In the genomic region with DNA sequence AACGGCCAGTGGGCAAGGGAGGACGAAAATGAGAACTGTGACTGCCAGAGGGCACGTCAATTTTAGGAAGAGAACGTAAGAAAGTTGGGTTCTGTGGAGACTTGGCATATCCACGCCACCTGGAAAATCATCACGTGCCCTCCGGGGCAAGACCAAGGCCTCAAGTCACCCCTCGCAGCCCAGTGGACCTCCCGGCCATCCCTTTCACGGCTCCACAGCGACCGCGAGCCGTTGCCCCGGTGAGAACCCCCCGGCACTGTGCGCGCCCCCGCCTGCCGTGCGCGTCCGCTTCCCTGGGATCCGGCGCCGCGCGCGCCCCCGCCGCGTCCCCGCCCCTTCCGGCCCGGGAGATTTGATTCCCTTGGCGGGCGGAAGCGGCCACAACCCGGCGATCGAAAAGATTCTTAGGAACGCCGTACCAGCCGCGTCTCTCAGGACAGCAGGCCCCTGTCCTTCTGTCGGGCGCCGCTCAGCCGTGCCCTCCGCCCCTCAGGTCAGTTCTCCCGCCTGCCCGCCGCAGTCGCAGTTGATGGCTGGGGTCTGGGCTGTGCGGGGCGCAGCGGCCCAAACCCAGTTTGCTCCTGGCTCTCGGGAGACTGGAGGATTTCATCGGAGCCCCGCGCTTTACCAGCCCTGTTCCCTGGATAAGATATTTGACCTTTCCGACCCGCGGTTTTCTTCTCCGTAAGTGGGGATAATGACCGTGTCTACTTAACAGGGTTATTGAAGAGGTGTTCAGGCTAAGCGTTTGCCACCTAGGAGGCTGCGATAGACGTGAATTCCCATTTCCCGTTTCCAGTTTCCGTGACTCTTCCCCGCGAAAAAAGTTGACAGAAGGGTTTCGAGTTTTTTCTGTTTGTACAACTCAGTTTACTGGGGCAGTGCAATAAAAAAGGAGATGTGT, we compare ENCODE assay signal across 8 cellular contexts. TPM values are rescaled to one million over a fixed set of nuclear protein-coding genes. Genes with fewer than 3 reads are reported as not detected.
A peak's percentile ranks its signal among the peaks of the same experiment; 100 is the strongest.
DNase-seq lines count a peak whose midpoint lies in the region; ATAC-seq, FAIRE-seq and TF ChIP-seq lines count a peak whose summit lies in the region.

Gene MELK (plus strand): TSS at position 381 of the 904 bp plus-strand sequence. CDS start 8,787 bp downstream, outside the sequence.

- H2BK20ac ChIP-seq in H1 (ENCODE audit: low read length): no peak within 1 kb of the TSS

- WGBS in H1 (ENCODE audit: extremely low coverage in 1 of 2, insufficient coverage in 1 of 2, insufficient read length in 1 of 2, insufficient replicate concordance in 2 of 2, low coverage in 1 of 2, low lambda C conversion rate in 2 of 2, missing lambda C conversion rate in 1 of 2), 2 experiments: 5% methylated on average over 71 of the region's 74 CpGs; no CpG with 5 or more reads in 1 of the 2 experiments
- WGBS in mesenchymal stem cell: under 1% methylated on average over 72 of the region's 74 CpGs

- peaks cover under 1 to 46% of the 10 kb centered on the region in 2 experiments; a peak in 3 of 4 replicates for H3K79me2 ChIP-seq in H1 (ENCODE audit: control insufficient read depth in 1 of 2, insufficient read depth in 2 of 2, low read length in 2 of 2)

- peak within 1 kb of the TSS; percentile 63 for H3K56ac ChIP-seq in H1 (replicated peaks; ENCODE audit: insufficient read length, low read depth, low read length)

- H3K18ac ChIP-seq in H1 (ENCODE audit: extremely low read depth, low read length) (peak within 1 kb of the TSS; percentile 95), mesenchymal stem cell (ENCODE audit: low read depth in 1 of 2, low read length in 2 of 2) (peak within 1 kb of the TSS; percentile 60 to 81)

- peak within 1 kb of the TSS; percentile 81; the same call in 1 of the 2 replicates for H2BK15ac ChIP-seq in H1 (ENCODE audit: low read length)
- peak within 1 kb of the TSS; percentile 3 for H2BK15ac ChIP-seq in mesenchymal stem cell (ENCODE audit: low read depth, poor library complexity, severe bottlenecking)

- H3K4me1 ChIP-seq in H1 (replicated peaks in 1 of 4; ENCODE audit: control insufficient read depth in 3 of 4, insufficient read depth in 4 of 4, low read length in 3 of 4) (peaks cover 0 to 2% (median 0%) of the 10 kb centered on the region in 4 experiments; a peak in 4 of 7 replicates), mesenchymal stem cell (ENCODE audit: control insufficient read depth, insufficient read depth, low read depth, low read length) (peaks cover 3% of the 10 kb centered on the region)

- peak within 1 kb of the TSS; percentile 69 to 71 for H3K4me2 ChIP-seq in H1 (ENCODE audit: insufficient read depth in 1 of 2, low read depth in 2 of 2, low read length in 2 of 2)
- peak within 1 kb of the TSS; percentile 87 for H3K4me2 ChIP-seq in mesenchymal stem cell (ENCODE audit: low read length, poor library complexity, severe bottlenecking)

- peak; percentile 73 for ATAC-seq in HG03521 (IDR thresholded peaks at IDR 0.05; ENCODE audit: unreplicated experiment)

- no peak within 1 kb of the TSS for H2BK120ac ChIP-seq in H1 (replicated peaks; ENCODE audit: low read depth, low read length)
- H2BK120ac ChIP-seq in mesenchymal stem cell (ENCODE audit: low read depth, low read length): no peak within 1 kb of the TSS

- H3K4ac ChIP-seq in H1 (replicated peaks; ENCODE audit: insufficient read length, low read depth, low read length) (no peak within 1 kb of the TSS), mesenchymal stem cell (ENCODE audit: low read depth in 1 of 2, low read length in 2 of 2) (peak within 1 kb of the TSS; percentile 83 to 92)

- H2AFZ ChIP-seq in H1 (ENCODE audit: low read length) (peak within 1 kb of the TSS; percentile 99), mesenchymal stem cell (ENCODE audit: low read depth, low read length) (peak within 1 kb of the TSS; percentile 95)

- FAIRE-seq in H1 (lab: Jason Lieb, UNC): no peak

- H2BK5ac ChIP-seq in H1 (ENCODE audit: low read depth, low read length): peak within 1 kb of the TSS; percentile 90
- H2BK5ac ChIP-seq in mesenchymal stem cell (ENCODE audit: low read depth, low read length, poor library complexity, severe bottlenecking): peak within 1 kb of the TSS; percentile 51

- H3K14ac ChIP-seq in H1 (ENCODE audit: insufficient read length) (no peak within 1 kb of the TSS), mesenchymal stem cell (ENCODE audit: low read length in 2 of 2) (peak within 1 kb of the TSS in 1 of 2 experiments; percentile 87)

- H2AK5ac ChIP-seq in H1 (ENCODE audit: low read depth, low read length) (0 out of 2 replicates have a peak within 1 kb of the TSS, but pooled peaks have one; percentile 28), mesenchymal stem cell (ENCODE audit: low read length, severe bottlenecking) (peak within 1 kb of the TSS; percentile 69)

- H4K20me1 ChIP-seq in H1 (replicated peaks in 1 of 2; ENCODE audit: control insufficient read depth in 1 of 2, insufficient read depth in 2 of 2, low read length in 2 of 2): peaks cover 0 to 2% of the 10 kb centered on the region in 2 experiments

- DNase-seq in BJ (ENCODE audit: low read depth): no peak
- peak; percentile 87 for DNase-seq in GM19238 (ENCODE audit: insufficient read length, low spot score)
- peak; percentile 47 for DNase-seq in NOMO-1 treated with DMSO at 0.1 percent for 48 hours (lab: John Stamatoyannopoulos, UW; ENCODE audit: unreplicated experiment)
- peak; percentile 63 to 69 for DNase-seq in activated CD8-positive, alpha-beta memory T cell treated with anti-CD3 and anti-CD28 coated beads for 4 hours (ENCODE audit: low read depth in 2 of 2)
- DNase-seq in H1 (ENCODE audit: low read depth in 1 of 2, low spot score in 2 of 2): peak in 1 of 2 experiments; percentile 95
- peak; percentile 81 for DNase-seq in mesenchymal stem cell
- DNase-seq in stimulated activated CD8-positive, alpha-beta memory T cell treated with anti-CD3 and anti-CD28 coated beads, Interleukin-12 subunit alpha, Interleukin-12 subunit beta, amount 100 ng/mL, for 1 hour (ENCODE audit: low read depth): peak; percentile 72

- no peaks in the 10 kb centered on the region for H3K9me3 ChIP-seq in H1 (ENCODE audit: insufficient read depth in 2 of 2, low read depth in 1 of 2, low read length in 1 of 2)
- no peaks in the 10 kb centered on the region for H3K9me3 ChIP-seq in mesenchymal stem cell (ENCODE audit: control insufficient read depth, low read length)

- peak within 1 kb of the TSS; percentile 39 to 93 (median 75) for H3K9ac ChIP-seq in H1 (replicated peaks in 1 of 4; ENCODE audit: extremely low read depth in 1 of 4, low read depth in 3 of 4, low read length in 3 of 4)
- peak within 1 kb of the TSS; percentile 96 for H3K9ac ChIP-seq in mesenchymal stem cell (ENCODE audit: low read length)

- CTCF ChIA-PET in BJ (lab: Yijun Ruan, JAX): no interaction called here
- CTCF ChIA-PET in H1 (lab: Charles Lee; ENCODE audit: partially characterized antibody): interaction anchor here (0.5 to 0.8 kb wide), 2 partner anchors 18 to 94 kb away, joined by 3 to 4 read pairs; no protein-coding TSS in a partner anchor

- peaks cover 3% of the 10 kb centered on the region; the same call in 1 of the 2 replicates for H3K23me2 ChIP-seq in H1 (ENCODE audit: low read depth, low read length)

- H4K91ac ChIP-seq in H1 (replicated peaks; ENCODE audit: insufficient read length, low read length): no peak within 1 kb of the TSS
- H4K91ac ChIP-seq in mesenchymal stem cell (ENCODE audit: low read length): peak within 1 kb of the TSS; percentile 77

- H4K8ac ChIP-seq in H1 (ENCODE audit: extremely low read depth, insufficient read depth, low read length) (peak within 1 kb of the TSS; percentile 77; the same call in 1 of the 2 replicates), mesenchymal stem cell (ENCODE audit: low read length) (peak within 1 kb of the TSS; percentile 97)

- H3K4me3 ChIP-seq in BJ (ENCODE audit: low read depth, low read length): peak within 1 kb of the TSS; percentile 85
- H3K4me3 ChIP-seq in H1 (ENCODE audit: extremely low read depth in 1 of 4, insufficient read depth in 2 of 4, low read depth in 3 of 4, low read length in 4 of 4): peak within 1 kb of the TSS; percentile 72 to 93 (median 84)
- H3K4me3 ChIP-seq in mesenchymal stem cell (ENCODE audit: insufficient read depth in 1 of 2, low read depth in 1 of 2, low read length in 2 of 2): peak within 1 kb of the TSS; percentile 93 to 96

- H3K36me3 ChIP-seq in BJ (ENCODE audit: control insufficient read depth, insufficient read depth, low read length) (no peaks in the 10 kb centered on the region; the same call in 1 of the 2 replicates), H1 (ENCODE audit: control insufficient read depth in 2 of 4, insufficient read depth in 4 of 4, low read length in 3 of 4) (no peaks in the 10 kb centered on the region; a peak in 2 of 8 replicates), mesenchymal stem cell (ENCODE audit: control insufficient read depth in 1 of 2, insufficient read depth in 2 of 2, low read depth in 1 of 2, low read length in 2 of 2) (no peaks in the 10 kb centered on the region)

- H3K23ac ChIP-seq in H1 (ENCODE audit: insufficient read length): no peak within 1 kb of the TSS
- peak within 1 kb of the TSS in 1 of 2 experiments; percentile 85 for H3K23ac ChIP-seq in mesenchymal stem cell (ENCODE audit: low read length in 2 of 2)

- no peak for TF ChIP-seq EP300 in H1 (IDR thresholded peaks at IDR 0.05; ENCODE audit: borderline replicate concordance in 1 of 2, low read depth in 2 of 2, low read length in 2 of 2)

- TF ChIP-seq POLR2A in H1 (IDR thresholded peaks at IDR 0.05; ENCODE audit: control extremely low read depth in 1 of 2, low read depth in 2 of 2, low read length in 2 of 2): peak; percentile 47 to 92

- TF ChIP-seq RAD21 in H1 (IDR thresholded peaks at IDR 0.05 in 1 of 2, conservative IDR thresholded peaks at IDR 0.05 in 1 of 2; ENCODE audit: low read depth in 2 of 2, low read length in 2 of 2): no peak

- POLR2A ChIA-PET in BJ (lab: Charles Lee): no interaction called here
- POLR2A ChIA-PET in H1 (lab: Charles Lee; ENCODE audit: partially characterized antibody): no interaction called here

- H4K5ac ChIP-seq in H1 (ENCODE audit: insufficient read length, low read depth, low read length): peak within 1 kb of the TSS; percentile 75

- peak within 1 kb of the TSS; percentile 34 for H3K27ac ChIP-seq in H1 (ENCODE audit: low read depth, low read length)
- H3K27ac ChIP-seq in mesenchymal stem cell (ENCODE audit: low read length, poor library complexity, severe bottlenecking): peak within 1 kb of the TSS; percentile 49

- no peak for TF ChIP-seq CTCF in BJ (IDR thresholded peaks at IDR 0.05; ENCODE audit: insufficient read depth, low read depth, low read length)
- TF ChIP-seq CTCF in H1 (IDR thresholded peaks at IDR 0.05; ENCODE audit: control extremely low read depth in 1 of 3, insufficient read depth in 1 of 3, low read depth in 1 of 3, low read length in 3 of 3): no peak

- H3K27me3 ChIP-seq in BJ (ENCODE audit: control insufficient read depth, insufficient read depth, low read length) (no peaks in the 10 kb centered on the region), H1 (replicated peaks in 1 of 4; ENCODE audit: control insufficient read depth in 3 of 4, extremely low read depth in 1 of 4, insufficient read depth in 3 of 4, low read length in 3 of 4) (no peaks in the 10 kb centered on the region), mesenchymal stem cell (ENCODE audit: control insufficient read depth in 1 of 2, insufficient read depth in 1 of 2, low read length in 2 of 2) (no peaks in the 10 kb centered on the region)

- H3K79me1 ChIP-seq in H1 (ENCODE audit: low read depth, low read length) (no peaks in the 10 kb centered on the region; the same call in 1 of the 2 replicates), mesenchymal stem cell (replicated peaks; ENCODE audit: low read length, poor library complexity, severe bottlenecking) (no peaks in the 10 kb centered on the region)

- H2BK12ac ChIP-seq in H1 (ENCODE audit: low read depth, low read length) (peak within 1 kb of the TSS; percentile 94), mesenchymal stem cell (ENCODE audit: low read length in 2 of 2) (peak within 1 kb of the TSS; percentile 65 to 90)

RNA-seq across cellular contexts. Expression of gene MELK, which starts in this region (rescaled TPM):
- polyA plus RNA-seq in BJ (2011; rRNA removed) (14.7 and 21.2 TPM in 2 replicates), H1 (2011; rRNA removed) (12.0 and 26.2 TPM in 2 replicates)
- 5.0 and 7.4 TPM in 2 replicates for polyA minus RNA-seq in BJ (2011; rRNA and poly(A)+ RNA removed)
- 53.1 and 53.6 TPM in 2 replicates for total RNA-seq in H1 (2021; fragmentation: NEBNext Ultra II Directional; extraction: Animal tissue kit (Norgen Biotek cat#: 25700))
- 31.5 TPM for polyA plus RNA-seq in H1 (2011; cell fraction: cytosol; rRNA removed)
- polyA plus RNA-seq in H1 (2011; cell fraction: nucleus; rRNA removed): 11.8 TPM
- polyA plus RNA-seq in H1 (2012, experiment 1 of 2): 28.4 to 44.4 TPM (median 35.7 TPM) in 4 replicates
- polyA plus RNA-seq in H1 (2012, experiment 2 of 2): 6.6 TPM
- polyA plus RNA-seq in H1 (2013, experiment 1 of 2): 32.1 TPM
- 32.3 TPM for polyA plus RNA-seq in H1 (2013, experiment 2 of 2)
- polyA minus RNA-seq in H1 (2011; rRNA and poly(A)+ RNA removed): 25.8 and 40.1 TPM in 2 replicates
- polyA minus RNA-seq in H1 (2011; cell fraction: cytosol; rRNA and poly(A)+ RNA removed): 38.9 TPM
- polyA minus RNA-seq in H1 (2011; cell fraction: nucleus; rRNA and poly(A)+ RNA removed): 30.9 TPM
- 10.9 TPM for polyA plus RNA-seq in mesenchymal stem cell (2013, experiment 1 of 2)
- polyA plus RNA-seq in mesenchymal stem cell (2013, experiment 2 of 2): 11.1 TPM
